In the genomic region with DNA sequence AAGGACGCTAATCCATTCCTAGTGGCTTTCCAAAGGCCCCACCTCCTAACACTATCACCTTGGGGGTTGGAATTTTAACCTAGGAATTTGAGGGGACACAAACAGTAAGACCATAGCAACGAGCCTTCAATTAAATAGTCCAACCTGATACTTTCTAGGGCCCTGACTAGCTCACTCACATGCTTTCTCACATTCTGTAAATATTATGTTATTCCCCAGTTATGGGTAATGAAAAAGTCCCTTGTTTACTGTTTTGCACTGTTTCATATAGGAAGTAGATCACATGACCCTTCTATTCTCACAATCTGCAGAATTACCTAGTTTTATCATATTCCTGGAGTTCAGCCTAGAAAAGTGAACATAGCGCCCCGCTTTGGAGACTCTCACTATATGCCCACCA, we compare ENCODE assay signal across 2 cellular contexts.
TF ChIP-seq lines count a peak whose summit lies in the region.

No MANE protein-coding gene starts in this region.

TF ChIP-seq in GM23338, 12 proteins besides CTCF, POLR2A, EP300 and RAD21:
- TF ChIP-seq STAT1 (IDR thresholded peaks at IDR 0.05; ENCODE audit: unreplicated experiment) (no peak), JUNB (IDR thresholded peaks at IDR 0.05; ENCODE audit: unreplicated experiment) (no peak), POLR2AphosphoS5 (IDR thresholded peaks at IDR 0.05; ENCODE audit: low read depth) (no peak), EZH2 (IDR thresholded peaks at IDR 0.05; ENCODE audit: low read depth, unreplicated experiment) (no peak), NANOG (IDR thresholded peaks at IDR 0.05; ENCODE audit: borderline replicate concordance) (no peak), ZNF331 (CRISPR knock-in tag; IDR thresholded peaks at IDR 0.05; ENCODE audit: low read depth) (no peak)
- TF ChIP-seq, protein P1, sequence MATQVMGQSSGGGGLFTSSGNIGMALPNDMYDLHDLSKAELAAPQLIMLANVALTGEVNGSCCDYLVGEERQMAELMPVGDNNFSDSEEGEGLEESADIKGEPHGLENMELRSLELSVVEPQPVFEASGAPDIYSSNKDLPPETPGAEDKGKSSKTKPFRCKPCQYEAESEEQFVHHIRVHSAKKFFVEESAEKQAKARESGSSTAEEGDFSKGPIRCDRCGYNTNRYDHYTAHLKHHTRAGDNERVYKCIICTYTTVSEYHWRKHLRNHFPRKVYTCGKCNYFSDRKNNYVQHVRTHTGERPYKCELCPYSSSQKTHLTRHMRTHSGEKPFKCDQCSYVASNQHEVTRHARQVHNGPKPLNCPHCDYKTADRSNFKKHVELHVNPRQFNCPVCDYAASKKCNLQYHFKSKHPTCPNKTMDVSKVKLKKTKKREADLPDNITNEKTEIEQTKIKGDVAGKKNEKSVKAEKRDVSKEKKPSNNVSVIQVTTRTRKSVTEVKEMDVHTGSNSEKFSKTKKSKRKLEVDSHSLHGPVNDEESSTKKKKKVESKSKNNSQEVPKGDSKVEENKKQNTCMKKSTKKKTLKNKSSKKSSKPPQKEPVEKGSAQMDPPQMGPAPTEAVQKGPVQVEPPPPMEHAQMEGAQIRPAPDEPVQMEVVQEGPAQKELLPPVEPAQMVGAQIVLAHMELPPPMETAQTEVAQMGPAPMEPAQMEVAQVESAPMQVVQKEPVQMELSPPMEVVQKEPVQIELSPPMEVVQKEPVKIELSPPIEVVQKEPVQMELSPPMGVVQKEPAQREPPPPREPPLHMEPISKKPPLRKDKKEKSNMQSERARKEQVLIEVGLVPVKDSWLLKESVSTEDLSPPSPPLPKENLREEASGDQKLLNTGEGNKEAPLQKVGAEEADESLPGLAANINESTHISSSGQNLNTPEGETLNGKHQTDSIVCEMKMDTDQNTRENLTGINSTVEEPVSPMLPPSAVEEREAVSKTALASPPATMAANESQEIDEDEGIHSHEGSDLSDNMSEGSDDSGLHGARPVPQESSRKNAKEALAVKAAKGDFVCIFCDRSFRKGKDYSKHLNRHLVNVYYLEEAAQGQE (IDR thresholded peaks at IDR 0.05; ENCODE audit: unreplicated experiment), result no peak
TF ChIP-seq in GM23338: peak in this region for 0.

TF ChIP-seq in H1, 55 proteins besides CTCF, POLR2A, EP300 and RAD21:
- TF ChIP-seq MAFK (IDR thresholded peaks at IDR 0.05; ENCODE audit: low read depth, low read length), result no peak
- TF ChIP-seq SRF (IDR thresholded peaks at IDR 0.05; ENCODE audit: low read depth, low read length), result no peak
- no peak for TF ChIP-seq CBX8 (IDR thresholded peaks at IDR 0.05; ENCODE audit: borderline replicate concordance, low read depth, low read length)
- TF ChIP-seq CEBPB (IDR thresholded peaks at IDR 0.05; ENCODE audit: low read depth, low read length), result no peak
- no peak for TF ChIP-seq CHD2 (IDR thresholded peaks at IDR 0.05; ENCODE audit: low read length)
- TF ChIP-seq TEAD4 (IDR thresholded peaks at IDR 0.05; ENCODE audit: low read depth, low read length), result no peak
- TF ChIP-seq KDM4A (IDR thresholded peaks at IDR 0.05; ENCODE audit: low read depth, low read length, severe bottlenecking), result no peak
